ENCODE assay signal across 24 cellular contexts in the genomic region with DNA sequence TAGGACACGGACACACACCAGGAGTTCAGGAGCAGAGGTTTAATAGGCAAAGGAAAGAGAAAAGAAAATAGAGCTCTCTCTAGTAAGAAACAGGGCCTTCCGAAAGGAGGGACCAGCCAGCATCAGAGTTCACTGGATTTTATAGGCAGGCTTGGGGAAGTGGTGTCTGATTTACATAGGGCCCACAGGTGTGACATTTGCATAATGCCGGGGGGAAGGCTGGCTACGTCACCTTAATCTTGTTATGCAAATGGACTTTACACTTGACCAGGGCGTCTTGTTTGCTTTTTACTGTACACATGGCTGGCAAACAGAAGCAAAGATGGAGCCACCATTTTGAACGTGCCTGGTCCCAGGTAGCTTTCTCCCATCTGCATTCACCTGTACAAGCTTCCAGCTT.
DNase-seq lines count a peak whose midpoint lies in the region; ATAC-seq and TF ChIP-seq lines count a peak whose summit lies in the region.
"Had no signal": no experiment of that assay in that cellular context is flagged by ENCODE, and none has a peak within 500 bp of the region (broad histone marks: within the 10 kb centered on the region; RNA-seq: fewer than 3 reads in every experiment).

A gene with protein sequence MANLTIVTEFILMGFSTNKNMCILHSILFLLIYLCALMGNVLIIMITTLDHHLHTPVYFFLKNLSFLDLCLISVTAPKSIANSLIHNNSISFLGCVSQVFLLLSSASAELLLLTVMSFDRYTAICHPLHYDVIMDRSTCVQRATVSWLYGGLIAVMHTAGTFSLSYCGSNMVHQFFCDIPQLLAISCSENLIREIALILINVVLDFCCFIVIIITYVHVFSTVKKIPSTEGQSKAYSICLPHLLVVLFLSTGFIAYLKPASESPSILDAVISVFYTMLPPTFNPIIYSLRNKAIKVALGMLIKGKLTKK (minus strand): TSS at position 97 of the 400 bp plus-strand sequence. CDS start 8,390 bp downstream, outside the sequence.

- no peaks in the 10 kb centered on the region for H3K36me3 ChIP-seq in iPS-20b (ENCODE audit: insufficient read depth, low read depth, low read length)
- H3K36me3 ChIP-seq in tibial artery: no peaks in the 10 kb centered on the region
- H3K36me3 ChIP-seq: gastrocnemius medialis, pancreas, SJCRH30, WERI-Rb-1 had no signal

- TF ChIP-seq CTCF in GM12865 (IDR thresholded peaks at IDR 0.05; ENCODE audit: insufficient read depth, low read depth, low read length, missing control alignments): no peak
- TF ChIP-seq CTCF in tibial artery (IDR thresholded peaks at IDR 0.05): no peak

- no peaks in the 10 kb centered on the region for H3K9me3 ChIP-seq in iPS-20b (ENCODE audit: insufficient read depth, low read depth, low read length)
- H3K9me3 ChIP-seq in tibial artery: no peaks in the 10 kb centered on the region
- H3K9me3 ChIP-seq: gastrocnemius medialis, pancreas, SJCRH30 had no signal

- DNase-seq in GM12865 (ENCODE audit: low read depth) (peak; percentile 15), NCI-H526 treated with DMSO at 0.1 percent for 48 hours (lab: John Stamatoyannopoulos, UW) (peak; percentile 89), NCI-H446 (lab: John Stamatoyannopoulos, UW) (no peak), NCI-H2227 (lab: John Stamatoyannopoulos, UW; ENCODE audit: unreplicated experiment) (no peak), tibial artery (no peak), HK-2 (ENCODE audit: unreplicated experiment) (no peak)
- DNase-seq: activated CD4-positive, alpha-beta T cell treated with anti-CD3 and anti-CD28 coated beads for 48 hours; activated effector memory CD4-positive, alpha-beta T cell treated with anti-CD3 and anti-CD28 coated beads, Interleukin-2, amount 50 U/mL, for 16 hours; activated naive CD8-positive, alpha-beta T cell treated with anti-CD3 and anti-CD28 coated beads for 36 hours; anterior cingulate cortex; CD4-positive, alpha-beta memory T cell; gastrocnemius medialis; Kasumi-1; mesenchymal stem cell; pancreas; RPMI8226; SJCRH30; T-helper 9 cell; WERI-Rb-1 had no signal

- ATAC-seq in HG03159 (IDR thresholded peaks at IDR 0.05; ENCODE audit: unreplicated experiment): peak; percentile 49
- ATAC-seq: gastrocnemius medialis; left lobe of liver; pancreas; stimulated activated memory B cell treated with anti-CD40 and anti-IgM and Interleukin-4, amounts not matched to agents 10 μg/mL and 1 μg/mL and 100 μg/mL, for 72 hours had no signal

- H3K4me1 ChIP-seq in iPS-20b (ENCODE audit: insufficient read depth, low read length) (peaks cover 17% of the 10 kb centered on the region), tibial artery (no peaks in the 10 kb centered on the region)
- H3K4me1 ChIP-seq: gastrocnemius medialis, pancreas, SJCRH30 had no signal

- no peak within 1 kb of the TSS for H3K9ac ChIP-seq in iPS-20b (ENCODE audit: low read depth, low read length)

- intact Hi-C loops in tibial artery (cut with DNase I; ENCODE audit: low total_unique reads): no loop called here

- H3K4me3 ChIP-seq in GM12865 (ENCODE audit: low read depth, low read length): no peak within 1 kb of the TSS
- H3K4me3 ChIP-seq in iPS-20b (ENCODE audit: low read length): peak within 1 kb of the TSS; percentile 45; the same call in 1 of the 2 replicates
- H3K4me3 ChIP-seq in tibial artery: no peak within 1 kb of the TSS
- H3K4me3 ChIP-seq: gastrocnemius medialis, hepatocyte, pancreas, SJCRH30 had no signal

- H3K27me3 ChIP-seq in iPS-20b (ENCODE audit: insufficient read depth, low read length) (no peaks in the 10 kb centered on the region), tibial artery (no peaks in the 10 kb centered on the region)
- H3K27me3 ChIP-seq: gastrocnemius medialis, hepatocyte, pancreas, SJCRH30 had no signal

- H3K27ac ChIP-seq in iPS-20b (ENCODE audit: low read length) (peak within 1 kb of the TSS; percentile 36), tibial artery (no peak within 1 kb of the TSS)
- H3K27ac ChIP-seq: gastrocnemius medialis, hepatocyte, pancreas, SJCRH30 had no signal

Comparison
In these comparisons a context has a peak if more than half of its experiments do, and no peak if none do; other contexts are left out.
1. DNase-seq: peak in GM12865 (single experiment) and NCI-H526 treated with DMSO at 0.1 percent for 48 hours (single experiment); none in NCI-H446 (0 of 2), NCI-H2227 (single experiment), tibial artery (0 of 2) and HK-2 (single experiment).